Comparison of ENCODE assay signal across 9 cellular contexts in genomic region chr3:159322322-159322939, GRCh38.
DNase-seq lines count a peak whose midpoint lies in the region; ATAC-seq and TF ChIP-seq lines count a peak whose summit lies in the region.
"Had no signal": no experiment of that assay in that cellular context is flagged by ENCODE, and none has a peak within 500 bp of the region (broad histone marks: within the 10 kb centered on the region; RNA-seq: fewer than 3 reads in every experiment).

No MANE protein-coding gene starts in this region.

- no peaks in the 10 kb centered on the region for H3K4me1 ChIP-seq in Caco-2

- no peaks in the 10 kb centered on the region for H3K9me3 ChIP-seq in Caco-2

- peak in 1 of 2 experiments; percentile 42 for DNase-seq in Caco-2
- DNase-seq in activated CD8-positive, alpha-beta T cell treated with anti-CD3 and anti-CD28 coated beads for 36 hours = peak; percentile 48
- peak; percentile 81 for DNase-seq in iPS-NIHi11 (ENCODE audit: low spot score)
- DNase-seq in DMS79 treated with DMSO at 0.1 percent for 48 hours (lab: John Stamatoyannopoulos, UW) = no peak
- DNase-seq: naive B cell had no signal

- no peak overlapping the region for H3K4me3 Mint-ChIP-seq in Caco-2 (ENCODE audit: unreplicated experiment)
- H3K4me3 Mint-ChIP-seq in activated CD8-positive, alpha-beta T cell treated with anti-CD3 and anti-CD28 coated beads for 36 hours = no peak overlapping the region
- H3K4me3 Mint-ChIP-seq: naive B cell had no signal

- H3K27me3 Mint-ChIP-seq in Caco-2 (ENCODE audit: insufficient read depth, unreplicated experiment) = no peaks in the 10 kb centered on the region
- H3K27me3 Mint-ChIP-seq in activated CD8-positive, alpha-beta T cell treated with anti-CD3 and anti-CD28 coated beads for 36 hours = no peaks in the 10 kb centered on the region
- H3K27me3 Mint-ChIP-seq: naive B cell had no signal

- intact Hi-C loops in Caco-2 (cut with micrococcal nuclease; ENCODE audit: unreplicated experiment) = loop anchor here (2.0 kb wide), 1 partner anchor 482 kb away; no protein-coding TSS in a partner anchor
- intact Hi-C loops in activated CD8-positive, alpha-beta T cell treated with anti-CD3 and anti-CD28 coated beads for 36 hours (cut with micrococcal nuclease) = loop anchor here (2.0 kb wide), 1 partner anchor 482 kb away; no protein-coding TSS in a partner anchor

- no TSS peak for BruUV-seq in Caco-2 (replicated peaks; lab: Mats Ljungman, UMichigan)

- no peaks in the 10 kb centered on the region for H3K9me3 Mint-ChIP-seq in Caco-2 (ENCODE audit: unreplicated experiment)
- no peaks in the 10 kb centered on the region for H3K9me3 Mint-ChIP-seq in activated CD8-positive, alpha-beta T cell treated with anti-CD3 and anti-CD28 coated beads for 36 hours

- no peaks in the 10 kb centered on the region for H3K36me3 Mint-ChIP-seq in Caco-2 (ENCODE audit: insufficient read depth, unreplicated experiment)
- H3K36me3 Mint-ChIP-seq in activated CD8-positive, alpha-beta T cell treated with anti-CD3 and anti-CD28 coated beads for 36 hours (ENCODE audit: low read depth) = no peaks in the 10 kb centered on the region
- H3K36me3 Mint-ChIP-seq: naive B cell had no signal

- no peaks in the 10 kb centered on the region for H3K27me3 ChIP-seq in Caco-2 (replicated peaks; ENCODE audit: control insufficient read depth, insufficient read depth, low read length)

- no peak overlapping the region for H3K27ac Mint-ChIP-seq in Caco-2 (ENCODE audit: unreplicated experiment)
- no peak overlapping the region for H3K27ac Mint-ChIP-seq in activated CD8-positive, alpha-beta T cell treated with anti-CD3 and anti-CD28 coated beads for 36 hours
- H3K27ac Mint-ChIP-seq: naive B cell had no signal

- peak; percentile 37 to 54 for TF ChIP-seq CTCF in Caco-2 (IDR thresholded peaks at IDR 0.05; ENCODE audit: insufficient read depth in 1 of 2, low read depth in 1 of 2, low read length in 1 of 2, severe bottlenecking in 1 of 2, unreplicated experiment in 1 of 2)
- TF ChIP-seq CTCF in activated CD8-positive, alpha-beta T cell treated with anti-CD3 and anti-CD28 coated beads for 36 hours (IDR thresholded peaks at IDR 0.05) = peak; percentile 63

- CTCF ChIA-PET in Caco-2 (lab: Charles Lee) = no interaction called here
- CTCF ChIA-PET in activated CD8-positive, alpha-beta T cell treated with anti-CD3 and anti-CD28 coated beads for 36 hours (lab: Charles Lee) = interaction anchor here (0.9 to 2.6 kb wide), 7 partner anchors 11 to 483 kb away, joined by 3 to 9 read pairs (median 5); no protein-coding TSS in a partner anchor

- H3K4me1 Mint-ChIP-seq in Caco-2 (ENCODE audit: low read depth, unreplicated experiment) = no peaks in the 10 kb centered on the region
- no peaks in the 10 kb centered on the region for H3K4me1 Mint-ChIP-seq in activated CD8-positive, alpha-beta T cell treated with anti-CD3 and anti-CD28 coated beads for 36 hours (ENCODE audit: low read depth)
- H3K4me1 Mint-ChIP-seq: naive B cell had no signal

- ATAC-seq in GM19023 (IDR thresholded peaks at IDR 0.05; ENCODE audit: unreplicated experiment) = peak; percentile 77
- peak; percentile 65 for ATAC-seq in HG03520 (IDR thresholded peaks at IDR 0.05; ENCODE audit: unreplicated experiment)
- ATAC-seq in activated CD8-positive, alpha-beta T cell treated with anti-CD3 and anti-CD28 coated beads for 36 hours = no peak
- no peak for ATAC-seq in HG03097 (IDR thresholded peaks at IDR 0.05; ENCODE audit: low FRiP score, unreplicated experiment)
- no peak for ATAC-seq in GM21723 (IDR thresholded peaks at IDR 0.05; ENCODE audit: unreplicated experiment)

- H3K4me3 ChIP-seq in Caco-2 (ENCODE audit: low read depth, low read length) = no peak overlapping the region

- H3K36me3 ChIP-seq in Caco-2 (ENCODE audit: control insufficient read depth, insufficient read depth, low read length) = no peaks in the 10 kb centered on the region

- POLR2A ChIA-PET in Caco-2 (lab: Charles Lee) = no interaction called here
- POLR2A ChIA-PET in activated CD8-positive, alpha-beta T cell treated with anti-CD3 and anti-CD28 coated beads for 36 hours (lab: Charles Lee) = no interaction called here

Comparison
In these comparisons a context has a peak if more than half of its experiments do, and no peak if none do; other contexts are left out.
1. ATAC-seq: peak in GM19023 (single experiment) and HG03520 (single experiment); none in activated CD8-positive, alpha-beta T cell treated with anti-CD3 and anti-CD28 coated beads for 36 hours (single experiment), HG03097 (single experiment) and GM21723 (single experiment).